ENCODE assay signal across 1 cellular context in genomic region chr3:180284331-180285110, GRCh38.
TF ChIP-seq lines count a peak whose summit lies in the region.

No MANE protein-coding gene starts in this region.

TF ChIP-seq in IMR-90, 13 proteins besides CTCF, POLR2A, EP300 and RAD21:
- TF ChIP-seq MAZ (IDR thresholded peaks at IDR 0.05; ENCODE audit: borderline replicate concordance, low read depth, low read length): no peak
- TF ChIP-seq NFE2L2 (IDR thresholded peaks at IDR 0.05; ENCODE audit: low read depth, low read length): no peak
- no peak for TF ChIP-seq CEBPB (IDR thresholded peaks at IDR 0.05; ENCODE audit: low read depth, low read length)
- TF ChIP-seq RCOR1 (IDR thresholded peaks at IDR 0.05; ENCODE audit: insufficient replicate concordance, low read length): no peak
- TF ChIP-seq MAFK (IDR thresholded peaks at IDR 0.05; ENCODE audit: low read depth, low read length): no peak
- TF ChIP-seq BHLHE40 (IDR thresholded peaks at IDR 0.05; ENCODE audit: low read depth, low read length): no peak
- TF ChIP-seq USF2 (IDR thresholded peaks at IDR 0.05; ENCODE audit: low read depth, low read length): no peak
- TF ChIP-seq FOS (IDR thresholded peaks at IDR 0.05; ENCODE audit: low read depth, low read length): no peak
- no peak for TF ChIP-seq ELK1 (IDR thresholded peaks at IDR 0.05; ENCODE audit: borderline replicate concordance, low read depth, low read length)
- TF ChIP-seq SMC3 (IDR thresholded peaks at IDR 0.05; ENCODE audit: low read depth, low read length): no peak
- TF ChIP-seq RFX5 (IDR thresholded peaks at IDR 0.05; ENCODE audit: low read depth, low read length): no peak
- no peak for TF ChIP-seq MXI1 (IDR thresholded peaks at IDR 0.05; ENCODE audit: borderline replicate concordance, low read depth, low read length)
- no peak for TF ChIP-seq CHD1 (IDR thresholded peaks at IDR 0.05; ENCODE audit: low read depth, low read length)
